In genomic region chr16:69859105-69859969, GRCh38 we compare ENCODE assay signal across 7 cellular contexts.
DNase-seq lines count a peak whose midpoint lies in the region; ATAC-seq and TF ChIP-seq lines count a peak whose summit lies in the region.

No MANE protein-coding gene starts in this region.

- H3K4me3 Mint-ChIP-seq in immature natural killer cell = no peak overlapping the region
- no peak overlapping the region for H3K4me3 Mint-ChIP-seq in mesothelial cell of epicardium

- in situ Hi-C loops in GM13976 (cut with MboI; ENCODE audit: low sequenced_read_pairs, unreplicated experiment) = no loop called here

- H3K27me3 Mint-ChIP-seq in immature natural killer cell (ENCODE audit: low read depth in 3 of 3) = peaks cover 0 to 5% (median 0%) of the 10 kb centered on the region in 3 donors
- no peaks in the 10 kb centered on the region for H3K27me3 Mint-ChIP-seq in mesothelial cell of epicardium (ENCODE audit: low read depth)

- H3K27ac Mint-ChIP-seq in immature natural killer cell (peak overlapping the region in 1 of 6 donors; percentile 23), mesothelial cell of epicardium (no peak overlapping the region)

- ATAC-seq in HG03460 (IDR thresholded peaks at IDR 0.05; ENCODE audit: unreplicated experiment) = no peak

- no peaks in the 10 kb centered on the region for H3K9me3 Mint-ChIP-seq in immature natural killer cell
- no peaks in the 10 kb centered on the region for H3K9me3 Mint-ChIP-seq in mesothelial cell of epicardium

- H3K4me1 Mint-ChIP-seq in immature natural killer cell (peaks cover 10 to 32% of the 10 kb centered on the region in 2 donors), mesothelial cell of epicardium (peaks cover 12% of the 10 kb centered on the region)

- H3K36me3 Mint-ChIP-seq in immature natural killer cell = peaks cover 7 to 14% (median 13%) of the 10 kb centered on the region in 3 donors
- H3K36me3 Mint-ChIP-seq in mesothelial cell of epicardium = peaks cover 8% of the 10 kb centered on the region

- TF ChIP-seq CTCF in GM13976 (IDR thresholded peaks at IDR 0.05; ENCODE audit: borderline replicate concordance, control extremely low read depth, extremely low read depth, insufficient read depth, missing control alignments) (peak; percentile 57), mesothelial cell of epicardium (IDR thresholded peaks at IDR 0.05; ENCODE audit: unreplicated experiment) (no peak)

- peak; percentile 54 for DNase-seq in GM13976 (ENCODE audit: low spot score)
- peak; percentile 64 for DNase-seq in NCI-H69 (lab: John Stamatoyannopoulos, UW)
- DNase-seq in germinal center (ENCODE audit: low spot score) = peak; percentile 18
- DNase-seq in putamen (ENCODE audit: low spot score) = peak; percentile 50
- DNase-seq in immature natural killer cell = no peak
- no peak for DNase-seq in mesothelial cell of epicardium (ENCODE audit: low spot score in 2 of 2, unreplicated experiment in 2 of 2)

Comparison
In these comparisons a context has a peak if more than half of its experiments do, and no peak if none do; other contexts are left out.
1. DNase-seq: peak in GM13976 (single experiment), NCI-H69 (single experiment), germinal center (single experiment) and putamen (single experiment); none in immature natural killer cell (0 of 3) and mesothelial cell of epicardium (0 of 2).